4 cellular contexts compared by ENCODE assay signal in the genomic region with DNA sequence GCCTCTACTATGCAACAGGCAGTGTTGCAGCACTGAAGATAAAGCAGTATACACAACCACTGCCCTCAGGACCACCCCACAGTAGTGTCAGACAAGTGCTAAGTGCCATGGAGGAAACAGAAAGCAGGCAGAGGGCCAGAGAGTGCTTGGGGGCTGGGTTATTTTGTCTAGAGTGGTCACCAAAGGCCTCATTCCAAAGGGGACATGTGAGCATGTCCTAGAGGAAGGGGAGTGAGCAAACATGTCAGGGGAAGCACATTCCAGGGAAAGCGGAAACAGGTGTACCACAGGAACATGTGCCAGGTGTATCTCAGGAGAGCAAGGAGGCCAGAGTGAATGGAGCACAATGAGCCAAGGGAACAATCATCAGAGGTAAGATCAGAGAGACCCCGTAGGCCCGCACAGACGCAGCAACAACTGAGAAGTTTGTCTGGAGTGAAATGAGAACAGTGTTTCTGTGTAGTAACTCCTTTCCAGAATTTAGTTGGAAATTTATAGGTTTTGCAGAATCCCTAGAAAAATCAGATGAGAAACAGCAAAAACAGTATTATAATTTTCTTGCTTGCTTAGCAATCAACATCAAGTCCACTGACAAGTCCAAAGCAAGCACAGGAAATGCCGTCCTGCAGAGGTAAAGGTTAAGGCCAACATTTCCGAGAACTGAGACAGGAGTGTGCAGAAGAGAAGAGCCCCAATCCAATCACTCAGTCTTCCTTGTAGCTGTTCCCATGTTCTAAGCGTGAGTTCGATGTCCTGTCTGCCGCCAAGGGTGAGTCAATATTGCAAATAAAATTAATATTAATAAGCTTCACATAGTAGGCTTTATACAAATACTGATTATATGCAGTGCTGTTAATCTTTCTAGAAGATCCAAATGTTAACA.
TF ChIP-seq lines count a peak whose summit lies in the region.

No MANE protein-coding gene starts in this region.

TF ChIP-seq in SK-N-SH, 30 proteins besides CTCF, POLR2A, EP300 and RAD21:
- no peak for TF ChIP-seq FOXJ3 (CRISPR knock-in tag; IDR thresholded peaks at IDR 0.05)
- no peak for TF ChIP-seq POLR2AphosphoS5 (IDR thresholded peaks at IDR 0.05; ENCODE audit: low read depth, low read length)
- TF ChIP-seq, protein P1, sequence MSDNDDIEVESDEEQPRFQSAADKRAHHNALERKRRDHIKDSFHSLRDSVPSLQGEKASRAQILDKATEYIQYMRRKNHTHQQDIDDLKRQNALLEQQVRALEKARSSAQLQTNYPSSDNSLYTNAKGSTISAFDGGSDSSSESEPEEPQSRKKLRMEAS (IDR thresholded peaks at IDR 0.05; ENCODE audit: low read depth): no peak
- TF ChIP-seq, protein P2, sequence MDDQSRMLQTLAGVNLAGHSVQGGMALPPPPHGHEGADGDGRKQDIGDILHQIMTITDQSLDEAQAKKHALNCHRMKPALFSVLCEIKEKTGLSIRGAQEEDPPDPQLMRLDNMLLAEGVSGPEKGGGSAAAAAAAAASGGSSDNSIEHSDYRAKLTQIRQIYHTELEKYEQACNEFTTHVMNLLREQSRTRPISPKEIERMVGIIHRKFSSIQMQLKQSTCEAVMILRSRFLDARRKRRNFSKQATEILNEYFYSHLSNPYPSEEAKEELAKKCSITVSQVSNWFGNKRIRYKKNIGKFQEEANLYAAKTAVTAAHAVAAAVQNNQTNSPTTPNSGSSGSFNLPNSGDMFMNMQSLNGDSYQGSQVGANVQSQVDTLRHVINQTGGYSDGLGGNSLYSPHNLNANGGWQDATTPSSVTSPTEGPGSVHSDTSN (IDR thresholded peaks at IDR 0.05): no peak
- no peak for TF ChIP-seq JUND (IDR thresholded peaks at IDR 0.05)

TF ChIP-seq in SK-N-SH treated with all-trans-retinoic acid at 6 μM for 48 hours, 23 proteins besides CTCF, POLR2A, EP300 and RAD21 (continues in another document):
- TF ChIP-seq, protein P3, sequence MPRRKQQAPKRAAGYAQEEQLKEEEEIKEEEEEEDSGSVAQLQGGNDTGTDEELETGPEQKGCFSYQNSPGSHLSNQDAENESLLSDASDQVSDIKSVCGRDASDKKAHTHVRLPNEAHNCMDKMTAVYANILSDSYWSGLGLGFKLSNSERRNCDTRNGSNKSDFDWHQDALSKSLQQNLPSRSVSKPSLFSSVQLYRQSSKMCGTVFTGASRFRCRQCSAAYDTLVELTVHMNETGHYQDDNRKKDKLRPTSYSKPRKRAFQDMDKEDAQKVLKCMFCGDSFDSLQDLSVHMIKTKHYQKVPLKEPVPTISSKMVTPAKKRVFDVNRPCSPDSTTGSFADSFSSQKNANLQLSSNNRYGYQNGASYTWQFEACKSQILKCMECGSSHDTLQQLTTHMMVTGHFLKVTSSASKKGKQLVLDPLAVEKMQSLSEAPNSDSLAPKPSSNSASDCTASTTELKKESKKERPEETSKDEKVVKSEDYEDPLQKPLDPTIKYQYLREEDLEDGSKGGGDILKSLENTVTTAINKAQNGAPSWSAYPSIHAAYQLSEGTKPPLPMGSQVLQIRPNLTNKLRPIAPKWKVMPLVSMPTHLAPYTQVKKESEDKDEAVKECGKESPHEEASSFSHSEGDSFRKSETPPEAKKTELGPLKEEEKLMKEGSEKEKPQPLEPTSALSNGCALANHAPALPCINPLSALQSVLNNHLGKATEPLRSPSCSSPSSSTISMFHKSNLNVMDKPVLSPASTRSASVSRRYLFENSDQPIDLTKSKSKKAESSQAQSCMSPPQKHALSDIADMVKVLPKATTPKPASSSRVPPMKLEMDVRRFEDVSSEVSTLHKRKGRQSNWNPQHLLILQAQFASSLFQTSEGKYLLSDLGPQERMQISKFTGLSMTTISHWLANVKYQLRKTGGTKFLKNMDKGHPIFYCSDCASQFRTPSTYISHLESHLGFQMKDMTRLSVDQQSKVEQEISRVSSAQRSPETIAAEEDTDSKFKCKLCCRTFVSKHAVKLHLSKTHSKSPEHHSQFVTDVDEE (CRISPR knock-in tag; IDR thresholded peaks at IDR 0.05): no peak
- TF ChIP-seq, protein P4, sequence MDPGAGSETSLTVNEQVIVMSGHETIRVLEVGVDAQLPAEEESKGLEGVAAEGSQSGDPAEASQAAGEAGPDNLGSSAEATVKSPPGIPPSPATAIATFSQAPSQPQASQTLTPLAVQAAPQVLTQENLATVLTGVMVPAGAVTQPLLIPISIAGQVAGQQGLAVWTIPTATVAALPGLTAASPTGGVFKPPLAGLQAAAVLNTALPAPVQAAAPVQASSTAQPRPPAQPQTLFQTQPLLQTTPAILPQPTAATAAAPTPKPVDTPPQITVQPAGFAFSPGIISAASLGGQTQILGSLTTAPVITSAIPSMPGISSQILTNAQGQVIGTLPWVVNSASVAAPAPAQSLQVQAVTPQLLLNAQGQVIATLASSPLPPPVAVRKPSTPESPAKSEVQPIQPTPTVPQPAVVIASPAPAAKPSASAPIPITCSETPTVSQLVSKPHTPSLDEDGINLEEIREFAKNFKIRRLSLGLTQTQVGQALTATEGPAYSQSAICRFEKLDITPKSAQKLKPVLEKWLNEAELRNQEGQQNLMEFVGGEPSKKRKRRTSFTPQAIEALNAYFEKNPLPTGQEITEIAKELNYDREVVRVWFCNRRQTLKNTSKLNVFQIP (CRISPR knock-in tag; IDR thresholded peaks at IDR 0.05; ENCODE audit: borderline replicate concordance, low read depth): no peak
- TF ChIP-seq, protein P5, sequence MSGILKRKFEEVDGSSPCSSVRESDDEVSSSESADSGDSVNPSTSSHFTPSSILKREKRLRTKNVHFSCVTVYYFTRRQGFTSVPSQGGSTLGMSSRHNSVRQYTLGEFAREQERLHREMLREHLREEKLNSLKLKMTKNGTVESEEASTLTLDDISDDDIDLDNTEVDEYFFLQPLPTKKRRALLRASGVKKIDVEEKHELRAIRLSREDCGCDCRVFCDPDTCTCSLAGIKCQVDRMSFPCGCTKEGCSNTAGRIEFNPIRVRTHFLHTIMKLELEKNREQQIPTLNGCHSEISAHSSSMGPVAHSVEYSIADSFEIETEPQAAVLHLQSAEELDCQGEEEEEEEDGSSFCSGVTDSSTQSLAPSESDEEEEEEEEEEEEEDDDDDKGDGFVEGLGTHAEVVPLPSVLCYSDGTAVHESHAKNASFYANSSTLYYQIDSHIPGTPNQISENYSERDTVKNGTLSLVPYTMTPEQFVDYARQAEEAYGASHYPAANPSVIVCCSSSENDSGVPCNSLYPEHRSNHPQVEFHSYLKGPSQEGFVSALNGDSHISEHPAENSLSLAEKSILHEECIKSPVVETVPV (CRISPR knock-in tag; IDR thresholded peaks at IDR 0.05): no peak

TF ChIP-seq in WTC11, 78 proteins besides CTCF, POLR2A, EP300 and RAD21 (continues in another document):
- no peak for TF ChIP-seq MYBL2 (CRISPR knock-in tag; IDR thresholded peaks at IDR 0.05)
- no peak for TF ChIP-seq FOXJ3 (CRISPR knock-in tag; IDR thresholded peaks at IDR 0.05; ENCODE audit: borderline replicate concordance)
- TF ChIP-seq, protein P6, sequence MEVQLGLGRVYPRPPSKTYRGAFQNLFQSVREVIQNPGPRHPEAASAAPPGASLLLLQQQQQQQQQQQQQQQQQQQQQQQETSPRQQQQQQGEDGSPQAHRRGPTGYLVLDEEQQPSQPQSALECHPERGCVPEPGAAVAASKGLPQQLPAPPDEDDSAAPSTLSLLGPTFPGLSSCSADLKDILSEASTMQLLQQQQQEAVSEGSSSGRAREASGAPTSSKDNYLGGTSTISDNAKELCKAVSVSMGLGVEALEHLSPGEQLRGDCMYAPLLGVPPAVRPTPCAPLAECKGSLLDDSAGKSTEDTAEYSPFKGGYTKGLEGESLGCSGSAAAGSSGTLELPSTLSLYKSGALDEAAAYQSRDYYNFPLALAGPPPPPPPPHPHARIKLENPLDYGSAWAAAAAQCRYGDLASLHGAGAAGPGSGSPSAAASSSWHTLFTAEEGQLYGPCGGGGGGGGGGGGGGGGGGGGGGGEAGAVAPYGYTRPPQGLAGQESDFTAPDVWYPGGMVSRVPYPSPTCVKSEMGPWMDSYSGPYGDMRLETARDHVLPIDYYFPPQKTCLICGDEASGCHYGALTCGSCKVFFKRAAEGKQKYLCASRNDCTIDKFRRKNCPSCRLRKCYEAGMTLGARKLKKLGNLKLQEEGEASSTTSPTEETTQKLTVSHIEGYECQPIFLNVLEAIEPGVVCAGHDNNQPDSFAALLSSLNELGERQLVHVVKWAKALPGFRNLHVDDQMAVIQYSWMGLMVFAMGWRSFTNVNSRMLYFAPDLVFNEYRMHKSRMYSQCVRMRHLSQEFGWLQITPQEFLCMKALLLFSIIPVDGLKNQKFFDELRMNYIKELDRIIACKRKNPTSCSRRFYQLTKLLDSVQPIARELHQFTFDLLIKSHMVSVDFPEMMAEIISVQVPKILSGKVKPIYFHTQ (CRISPR knock-in tag; IDR thresholded peaks at IDR 0.05): no peak
- TF ChIP-seq NFATC4 (CRISPR knock-in tag; IDR thresholded peaks at IDR 0.05): no peak
- no peak for TF ChIP-seq CREB1 (CRISPR knock-in tag; IDR thresholded peaks at IDR 0.05)
- no peak for TF ChIP-seq TEAD1 (CRISPR knock-in tag; IDR thresholded peaks at IDR 0.05)
- TF ChIP-seq, protein P7, sequence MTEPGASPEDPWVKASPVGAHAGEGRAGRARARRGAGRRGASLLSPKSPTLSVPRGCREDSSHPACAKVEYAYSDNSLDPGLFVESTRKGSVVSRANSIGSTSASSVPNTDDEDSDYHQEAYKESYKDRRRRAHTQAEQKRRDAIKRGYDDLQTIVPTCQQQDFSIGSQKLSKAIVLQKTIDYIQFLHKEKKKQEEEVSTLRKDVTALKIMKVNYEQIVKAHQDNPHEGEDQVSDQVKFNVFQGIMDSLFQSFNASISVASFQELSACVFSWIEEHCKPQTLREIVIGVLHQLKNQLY (CRISPR knock-in tag; IDR thresholded peaks at IDR 0.05): no peak
- no peak for TF ChIP-seq PRRX2 (CRISPR knock-in tag; IDR thresholded peaks at IDR 0.05)

TF ChIP-seq in HepG2, 621 proteins besides CTCF, POLR2A, EP300 and RAD21:
- TF ChIP-seq, protein P8, sequence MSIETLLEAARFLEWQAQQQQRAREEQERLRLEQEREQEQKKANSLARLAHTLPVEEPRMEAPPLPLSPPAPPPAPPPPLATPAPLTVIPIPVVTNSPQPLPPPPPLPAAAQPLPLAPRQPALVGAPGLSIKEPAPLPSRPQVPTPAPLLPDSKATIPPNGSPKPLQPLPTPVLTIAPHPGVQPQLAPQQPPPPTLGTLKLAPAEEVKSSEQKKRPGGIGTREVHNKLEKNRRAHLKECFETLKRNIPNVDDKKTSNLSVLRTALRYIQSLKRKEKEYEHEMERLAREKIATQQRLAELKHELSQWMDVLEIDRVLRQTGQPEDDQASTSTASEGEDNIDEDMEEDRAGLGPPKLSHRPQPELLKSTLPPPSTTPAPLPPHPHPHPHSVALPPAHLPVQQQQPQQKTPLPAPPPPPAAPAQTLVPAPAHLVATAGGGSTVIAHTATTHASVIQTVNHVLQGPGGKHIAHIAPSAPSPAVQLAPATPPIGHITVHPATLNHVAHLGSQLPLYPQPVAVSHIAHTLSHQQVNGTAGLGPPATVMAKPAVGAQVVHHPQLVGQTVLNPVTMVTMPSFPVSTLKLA (IDR thresholded peaks at IDR 0.05): 0 out of 2 replicates have a peak, but pooled peaks have one; percentile 20
- TF ChIP-seq ZNF788 (CRISPR knock-in tag; IDR thresholded peaks at IDR 0.05; ENCODE audit: borderline replicate concordance): no peak
